ENCODE assay signal across 8 cellular contexts in genomic region chr17:1736348-1737281, GRCh38. TPM values are rescaled to one million over a fixed set of nuclear protein-coding genes. Genes with fewer than 3 reads are reported as not detected.
A peak's percentile ranks its signal among the peaks of the same experiment; 100 is the strongest.
DNase-seq lines count a peak whose midpoint lies in the region; ATAC-seq, FAIRE-seq and TF ChIP-seq lines count a peak whose summit lies in the region.

No MANE protein-coding gene starts in this region.

- no peaks in the 10 kb centered on the region for H3K27me3 Mint-ChIP-seq in stimulated activated naive CD8-positive, alpha-beta T cell treated with anti-CD3 and anti-CD28 coated beads, Interleukin-15, Interleukin-2, amounts not matched to agents 100 ng/mL and 50 ng/mL, for 24 hours

- H4K8ac ChIP-seq in IMR-90 (ENCODE audit: low read depth in 2 of 2, low read length in 2 of 2), result peak overlapping the region in 1 of 2 experiments; percentile 45; a peak in 1 of 4 replicates

- H4K5ac ChIP-seq in IMR-90 (ENCODE audit: low read depth, low read length), result peak overlapping the region; percentile 59

- H3K23ac ChIP-seq in IMR-90 (ENCODE audit: low read depth, low read length), result no peak overlapping the region

- H2BK15ac ChIP-seq in IMR-90 (ENCODE audit: low read depth, low read length), result no peak overlapping the region; the same call in 2 of the 3 replicates

- dilution Hi-C loops in IMR-90 (cut with HindIII; ENCODE audit: low sequenced_read_pairs, unreplicated experiment), result no loop called here

- H2BK120ac ChIP-seq in IMR-90 (ENCODE audit: low read depth, low read length), result no peak overlapping the region

- peak overlapping the region; percentile 18 for H2AFZ ChIP-seq in IMR-90 (replicated peaks; ENCODE audit: low read length, poor library complexity)

- intact Hi-C loops in IMR-90 (cut with micrococcal nuclease), result no loop called here
- intact Hi-C loops in kidney (cut with DNase I), result no loop called here

- H3K9ac ChIP-seq in IMR-90 (ENCODE audit: low read depth, low read length) (no peak overlapping the region), adipocyte (ENCODE audit: low read length) (peak overlapping the region; percentile 47), kidney (ENCODE audit: low read length in 2 of 2) (peak overlapping the region in 1 of 2 donors; percentile 48)

- H3K9me3 Mint-ChIP-seq in stimulated activated naive CD8-positive, alpha-beta T cell treated with anti-CD3 and anti-CD28 coated beads, Interleukin-15, Interleukin-2, amounts not matched to agents 100 ng/mL and 50 ng/mL, for 24 hours, result no peaks in the 10 kb centered on the region

- CTCF ChIA-PET in IMR-90 (lab: Yijun Ruan, JAX), result no interaction called here

- peaks cover 14% of the 10 kb centered on the region for H3K36me3 Mint-ChIP-seq in stimulated activated naive CD8-positive, alpha-beta T cell treated with anti-CD3 and anti-CD28 coated beads, Interleukin-15, Interleukin-2, amounts not matched to agents 100 ng/mL and 50 ng/mL, for 24 hours (ENCODE audit: low read depth)

- no peak for TF ChIP-seq POLR2A in IMR-90 (IDR thresholded peaks at IDR 0.05; ENCODE audit: low read depth, low read length)

- H3K14ac ChIP-seq in IMR-90 (replicated peaks; ENCODE audit: low read depth, low read length), result no peak overlapping the region

- peak overlapping the region; percentile 61 for H2AK9ac ChIP-seq in IMR-90 (replicated peaks; ENCODE audit: low read depth, low read length, poor library complexity)

- H3K27me3 ChIP-seq in IMR-90 (ENCODE audit: control insufficient read depth, insufficient read depth, low read length) (no peaks in the 10 kb centered on the region), adipocyte (replicated peaks; ENCODE audit: control insufficient read depth, insufficient read depth, low read length) (no peaks in the 10 kb centered on the region)

- H2BK20ac ChIP-seq in IMR-90 (ENCODE audit: low read depth, low read length), result no peak overlapping the region

- no peaks in the 10 kb centered on the region for H3K9me3 ChIP-seq in IMR-90 (ENCODE audit: control insufficient read depth, insufficient read depth, low read length)
- no peaks in the 10 kb centered on the region for H3K9me3 ChIP-seq in adipocyte (ENCODE audit: control insufficient read depth, low read length)
- H3K9me3 ChIP-seq in kidney (ENCODE audit: control insufficient read depth in 1 of 2, low read length in 2 of 2), result no peaks in the 10 kb centered on the region

- no peak for TF ChIP-seq CTCF in IMR-90 (conservative IDR thresholded peaks at IDR 0.05; ENCODE audit: low read depth, low read length)
- no peak for TF ChIP-seq CTCF in kidney (IDR thresholded peaks at IDR 0.05; ENCODE audit: borderline replicate concordance, extremely low read depth, insufficient read depth)

- H2AK5ac ChIP-seq in IMR-90 (ENCODE audit: low read depth, low read length), result peak overlapping the region; percentile 88

- peak overlapping the region; percentile 47 for H3K4me2 ChIP-seq in IMR-90 (ENCODE audit: low read depth, low read length)

- no peak for FAIRE-seq in kidney (lab: Jason Lieb, UNC)

- 84% methylated on average over 9 of the region's 25 CpGs; no CpG with 5 or more reads in 1 of the 2 experiments for WGBS in IMR-90 (ENCODE audit: extremely low coverage in 2 of 2, insufficient read length in 1 of 2), 2 experiments

- in situ Hi-C loops in IMR-90 (cut with MboI; ENCODE audit: low sequenced_read_pairs), result no loop called here

- H3K4ac ChIP-seq in IMR-90 (ENCODE audit: low read depth, low read length), result peak overlapping the region; percentile 59

- H3K4me3 Mint-ChIP-seq in stimulated activated naive CD8-positive, alpha-beta T cell treated with anti-CD3 and anti-CD28 coated beads, Interleukin-15, Interleukin-2, amounts not matched to agents 100 ng/mL and 50 ng/mL, for 24 hours, result no peak overlapping the region

- 0 out of 4 replicates have a peak, but pooled peaks cover 0 to 4% of the 10 kb centered on the region in 2 experiments for H3K79me1 ChIP-seq in IMR-90 (ENCODE audit: low read depth in 1 of 2, low read length in 2 of 2)

- H3K36me3 ChIP-seq in IMR-90 (ENCODE audit: control insufficient read depth, insufficient read depth, low read length), result peaks cover 16% of the 10 kb centered on the region
- H3K36me3 ChIP-seq in adipocyte (ENCODE audit: control insufficient read depth, insufficient read depth, low read length, severe bottlenecking), result peaks cover 35% of the 10 kb centered on the region
- H3K36me3 ChIP-seq in kidney (ENCODE audit: control insufficient read depth in 1 of 2, insufficient read depth in 2 of 2, low read length in 2 of 2), result peaks cover 3% of the 10 kb centered on the region in 2 donors

- DNase-seq in AG20443 (ENCODE audit: low spot score) (peak; percentile 59), IMR-90 (peak; percentile 83), adipocyte (ENCODE audit: low read depth) (peak; percentile 88), kidney (peak; percentile 92)

- H2BK5ac ChIP-seq in IMR-90 (ENCODE audit: low read depth, low read length, poor library complexity, severe bottlenecking), result peak overlapping the region; percentile 48

- no peak for TF ChIP-seq RAD21 in IMR-90 (IDR thresholded peaks at IDR 0.05; ENCODE audit: low read length)

- H4K91ac ChIP-seq in IMR-90 (ENCODE audit: insufficient read depth, low read depth, low read length), result no peak overlapping the region; the same call in 1 of the 2 replicates

- H3K27ac Mint-ChIP-seq in stimulated activated naive CD8-positive, alpha-beta T cell treated with anti-CD3 and anti-CD28 coated beads, Interleukin-15, Interleukin-2, amounts not matched to agents 100 ng/mL and 50 ng/mL, for 24 hours, result peak overlapping the region; percentile 68

- H3K27ac ChIP-seq in IMR-90 (ENCODE audit: insufficient read depth, low read length) (peak overlapping the region; percentile 39), kidney (ENCODE audit: low read depth in 2 of 2, low read length in 2 of 2) (peak overlapping the region; percentile 76 to 83)

- peaks cover 8% of the 10 kb centered on the region for H3K4me1 Mint-ChIP-seq in stimulated activated naive CD8-positive, alpha-beta T cell treated with anti-CD3 and anti-CD28 coated beads, Interleukin-15, Interleukin-2, amounts not matched to agents 100 ng/mL and 50 ng/mL, for 24 hours (ENCODE audit: low read depth)

- no peak overlapping the region; the same call in 1 of the 2 replicates for H3K56ac ChIP-seq in IMR-90 (ENCODE audit: extremely low read depth, insufficient read depth, low read length)

- H3K4me1 ChIP-seq in IMR-90 (ENCODE audit: control insufficient read depth, insufficient read depth, low read length) (peaks cover 8% of the 10 kb centered on the region), adipocyte (ENCODE audit: control insufficient read depth, insufficient read depth, low read length) (peaks cover 19% of the 10 kb centered on the region), kidney (ENCODE audit: control insufficient read depth in 1 of 2, insufficient read depth in 1 of 2, low read depth in 1 of 2, low read length in 2 of 2) (peaks cover 6 to 26% of the 10 kb centered on the region in 2 donors)

- peak; percentile 86 for ATAC-seq in IMR-90 (ENCODE audit: low read depth)
- ATAC-seq in GM18861 (IDR thresholded peaks at IDR 0.05; ENCODE audit: unreplicated experiment), result no peak
- no peak for ATAC-seq in HG03159 (IDR thresholded peaks at IDR 0.05; ENCODE audit: unreplicated experiment)
- no peak for ATAC-seq in GM19023 (IDR thresholded peaks at IDR 0.05; ENCODE audit: unreplicated experiment)

- H4K20me1 ChIP-seq in IMR-90 (ENCODE audit: insufficient read depth, low read length), result no peaks in the 10 kb centered on the region

- no TSS peak for BruUV-seq in IMR-90 (replicated peaks; lab: Mats Ljungman, UMichigan)

- POLR2A ChIA-PET in IMR-90 (lab: Charles Lee; ENCODE audit: unreplicated experiment), result no interaction called here

- H3K4me3 ChIP-seq in IMR-90 (ENCODE audit: insufficient read depth, low read depth, low read length) (no peak overlapping the region), adipocyte (ENCODE audit: low read length) (peak overlapping the region; percentile 23), kidney (ENCODE audit: low read length in 2 of 2) (peak overlapping the region in 1 of 2 donors; percentile 35)

- H3K9me1 ChIP-seq in IMR-90 (ENCODE audit: insufficient read depth, low read length), result peaks cover 5% of the 10 kb centered on the region; the same call in 1 of the 2 replicates

- H3K18ac ChIP-seq in IMR-90 (ENCODE audit: low read depth, low read length), result peak overlapping the region; percentile 45; the same call in 1 of the 2 replicates

TF ChIP-seq in IMR-90, 13 proteins besides CTCF, POLR2A, EP300 and RAD21 (continues in another document):
- TF ChIP-seq SMC3 (IDR thresholded peaks at IDR 0.05; ENCODE audit: low read depth, low read length) (no peak), MXI1 (IDR thresholded peaks at IDR 0.05; ENCODE audit: borderline replicate concordance, low read depth, low read length) (no peak)

RNA-seq across cellular contexts. Expression of gene SERPINF2, which starts 6.1 kb away (rescaled TPM):
- not detected in 2 replicates for total RNA-seq in IMR-90 (2012; rRNA removed)
- not detected in 2 replicates for polyA plus RNA-seq in IMR-90 (2012; rRNA removed)
- 0.02 TPM in 1 of 2 replicates, not detected in the other for polyA plus RNA-seq in IMR-90 (2012; cell fraction: cytosol; rRNA removed)
- 0.08 and 0.17 TPM in 2 replicates for polyA plus RNA-seq in IMR-90 (2012; cell fraction: nucleus; rRNA removed; ENCODE audit: low replicate concordance)
- 30.6 TPM for total RNA-seq in kidney
- 209 TPM for polyA plus RNA-seq in kidney (ENCODE audit: insufficient read depth, low read depth, low replicate concordance)

RNA-seq across cellular contexts. Expression of gene WDR81, which starts 12.1 kb away (rescaled TPM):
- 3.0 and 3.9 TPM in 2 replicates for total RNA-seq in IMR-90 (2012; rRNA removed)
- 8.4 and 10.4 TPM in 2 replicates for polyA plus RNA-seq in IMR-90 (2012; rRNA removed)
- polyA plus RNA-seq in IMR-90 (2012; cell fraction: cytosol; rRNA removed), result 4.5 and 7.7 TPM in 2 replicates
- 21.3 and 52.6 TPM in 2 replicates for polyA plus RNA-seq in IMR-90 (2012; cell fraction: nucleus; rRNA removed; ENCODE audit: low replicate concordance)
- total RNA-seq in kidney, result 28.5 TPM
- polyA plus RNA-seq in kidney (ENCODE audit: insufficient read depth, low read depth, low replicate concordance), result 16.1 TPM

RNA-seq across cellular contexts. Expression of gene SERPINF1, which starts 25.2 kb away (rescaled TPM):
- total RNA-seq in IMR-90 (2012; rRNA removed) (11.7 and 15.6 TPM in 2 replicates), kidney (121 TPM)
- polyA plus RNA-seq in IMR-90 (2012; rRNA removed) (90.2 and 94.3 TPM in 2 replicates), kidney (ENCODE audit: insufficient read depth, low read depth, low replicate concordance) (36.2 TPM)
- polyA plus RNA-seq in IMR-90 (2012; cell fraction: cytosol; rRNA removed), result 104 and 232 TPM in 2 replicates
- polyA plus RNA-seq in IMR-90 (2012; cell fraction: nucleus; rRNA removed; ENCODE audit: low replicate concordance), result 61.8 and 102 TPM in 2 replicates

RNA-seq across cellular contexts. Expression of gene TLCD2, which starts 26.4 kb away (rescaled TPM):
- total RNA-seq in IMR-90 (2012; rRNA removed), result 0.72 and 0.83 TPM in 2 replicates
- polyA plus RNA-seq in IMR-90 (2012; rRNA removed), result 0.67 and 1.2 TPM in 2 replicates
- 0.49 and 0.75 TPM in 2 replicates for polyA plus RNA-seq in IMR-90 (2012; cell fraction: cytosol; rRNA removed)
- polyA plus RNA-seq in IMR-90 (2012; cell fraction: nucleus; rRNA removed; ENCODE audit: low replicate concordance), result 0.75 and 2.1 TPM in 2 replicates
- 6.2 TPM for total RNA-seq in kidney
- polyA plus RNA-seq in kidney (ENCODE audit: insufficient read depth, low read depth, low replicate concordance), result 1.3 TPM

RNA-seq across cellular contexts. Expression of gene PRPF8, which starts 51.9 kb away (rescaled TPM):
- total RNA-seq in IMR-90 (2012; rRNA removed) (113 and 141 TPM in 2 replicates), kidney (236 TPM)
- polyA plus RNA-seq in IMR-90 (2012; rRNA removed) (160 and 167 TPM in 2 replicates), kidney (ENCODE audit: insufficient read depth, low read depth, low replicate concordance) (181 TPM)
- 63.5 and 106 TPM in 2 replicates for polyA plus RNA-seq in IMR-90 (2012; cell fraction: cytosol; rRNA removed)
- polyA plus RNA-seq in IMR-90 (2012; cell fraction: nucleus; rRNA removed; ENCODE audit: low replicate concordance), result 249 and 303 TPM in 2 replicates

Comparison
In these comparisons a context has a peak if more than half of its experiments do, and no peak if none do; other contexts are left out.
1. RNA of gene SERPINF2, which starts 6.1 kb away (total RNA-seq): 30.6 TPM in kidney (single experiment); not detected in IMR-90; every median in the first group is over 10 times any median in the second.
2. Peak in every context shown above with its lines, with median percentiles within 50 percentile points of each other: DNase-seq.